ENCODE assay signal across 11 cellular contexts in genomic region chr19:43450545-43450997, GRCh38. TPM values are rescaled to one million over a fixed set of nuclear protein-coding genes. Genes with fewer than 3 reads are reported as not detected.
A peak's percentile ranks its signal among the peaks of the same experiment; 100 is the strongest.
DNase-seq lines count a peak whose midpoint lies in the region; ATAC-seq and TF ChIP-seq lines count a peak whose summit lies in the region.
"Had no signal": no experiment of that assay in that cellular context is flagged by ENCODE, and none has a peak within 500 bp of the region (broad histone marks: within the 10 kb centered on the region; RNA-seq: fewer than 3 reads in every experiment).

No MANE protein-coding gene starts in this region.

- H3K9me3 ChIP-seq in breast epithelium (no peaks in the 10 kb centered on the region), thymus (ENCODE audit: control insufficient read depth) (no peaks in the 10 kb centered on the region)
- H3K9me3 ChIP-seq: SK-N-SH had no signal

- H3K36me3 ChIP-seq in breast epithelium (no peaks in the 10 kb centered on the region), thymus (ENCODE audit: control insufficient read depth, insufficient read depth) (no peaks in the 10 kb centered on the region)

- H3K9me3 Mint-ChIP-seq in MCF 10A (ENCODE audit: unreplicated experiment) = peaks cover 6% of the 10 kb centered on the region
- H3K9me3 Mint-ChIP-seq: effector memory CD8-positive, alpha-beta T cell had no signal

- peaks cover 16% of the 10 kb centered on the region for H3K4me1 Mint-ChIP-seq in MCF 10A (ENCODE audit: insufficient read depth, unreplicated experiment)

- TF ChIP-seq CTCF in breast epithelium (IDR thresholded peaks at IDR 0.05) (no peak), MCF 10A (IDR thresholded peaks at IDR 0.05; ENCODE audit: unreplicated experiment) (no peak)

- no peaks in the 10 kb centered on the region for H3K36me3 Mint-ChIP-seq in MCF 10A (ENCODE audit: insufficient read depth, unreplicated experiment)
- H3K36me3 Mint-ChIP-seq: activated naive CD8-positive, alpha-beta T cell treated with anti-CD3 and anti-CD28 coated beads, Interleukin-2, amount 10 ng/mL, durations not matched to agents 7 days and 5 days had no signal

- 59% methylated on average over 2 of the region's 2 CpGs for WGBS in thymus

- H3K27me3 ChIP-seq in breast epithelium (no peaks in the 10 kb centered on the region), thymus (ENCODE audit: control insufficient read depth, insufficient read depth) (no peaks in the 10 kb centered on the region)

- no peak for TF ChIP-seq POLR2A in breast epithelium (IDR thresholded peaks at IDR 0.05)

- BruUV-seq in MCF 10A (replicated peaks; lab: Mats Ljungman, UMichigan) = no TSS peak

- DNase-seq in breast epithelium (ENCODE audit: low spot score in 2 of 2) = no peak
- DNase-seq in MCF 10A (ENCODE audit: unreplicated experiment) = no peak
- DNase-seq in fibroblast of gingiva (ENCODE audit: low read depth) = peak; percentile 66
- no peak for DNase-seq in Ammon's horn (ENCODE audit: low spot score)
- DNase-seq: activated CD4-positive, alpha-beta T cell treated with anti-CD3 and anti-CD28 coated beads, Interleukin-2, amount 50 U/mL, for 1 hour; activated naive CD8-positive, alpha-beta T cell treated with anti-CD3 and anti-CD28 coated beads, Interleukin-2, amount 10 ng/mL, durations not matched to agents 7 days and 5 days; effector memory CD8-positive, alpha-beta T cell; NCI-H1436; SK-N-SH had no signal

- intact Hi-C loops in breast epithelium (cut with DNase I; ENCODE audit: low total_unique reads) (no loop called here), MCF 10A (cut with micrococcal nuclease) (no loop called here)

- CTCF ChIA-PET in MCF 10A (lab: Yijun Ruan, JAX) = interaction anchor here (0.6 to 1.5 kb wide), 7 partner anchors 18 to 261 kb away, joined by 3 to 5 read pairs (median 3); no protein-coding TSS in a partner anchor

- no peak for ATAC-seq in GM21529 (IDR thresholded peaks at IDR 0.05; ENCODE audit: unreplicated experiment)
- ATAC-seq: effector memory CD8-positive, alpha-beta T cell had no signal

- no peaks in the 10 kb centered on the region for H3K27me3 Mint-ChIP-seq in MCF 10A (ENCODE audit: insufficient read depth, unreplicated experiment)
- H3K27me3 Mint-ChIP-seq: activated naive CD8-positive, alpha-beta T cell treated with anti-CD3 and anti-CD28 coated beads, Interleukin-2, amount 10 ng/mL, durations not matched to agents 7 days and 5 days had no signal

- H3K27ac ChIP-seq in breast epithelium (peak overlapping the region; percentile 38 to 41), thymus (ENCODE audit: low read depth) (peak overlapping the region; percentile 31)

- no peak overlapping the region for H3K4me3 Mint-ChIP-seq in MCF 10A (ENCODE audit: unreplicated experiment)
- H3K4me3 Mint-ChIP-seq: activated naive CD8-positive, alpha-beta T cell treated with anti-CD3 and anti-CD28 coated beads, Interleukin-2, amount 10 ng/mL, durations not matched to agents 7 days and 5 days; effector memory CD8-positive, alpha-beta T cell had no signal

- H3K4me3 ChIP-seq in breast epithelium (no peak overlapping the region), thymus (ENCODE audit: low read length) (no peak overlapping the region)

- POLR2A ChIA-PET in MCF 10A (lab: Yijun Ruan, JAX) = interaction anchor here (0.9 to 1.4 kb wide), 4 partner anchors 13 to 74 kb away, joined by 3 to 6 read pairs (median 4); partner anchors contain the start of gene PHLDB3

- no peaks in the 10 kb centered on the region for H3K4me1 ChIP-seq in breast epithelium
- no peaks in the 10 kb centered on the region for H3K4me1 ChIP-seq in thymus (ENCODE audit: control insufficient read depth, insufficient read depth, low read length)

- H3K27ac Mint-ChIP-seq in MCF 10A (ENCODE audit: low read depth, unreplicated experiment) = no peak overlapping the region
- H3K27ac Mint-ChIP-seq: activated naive CD8-positive, alpha-beta T cell treated with anti-CD3 and anti-CD28 coated beads, Interleukin-2, amount 10 ng/mL, durations not matched to agents 7 days and 5 days; effector memory CD8-positive, alpha-beta T cell had no signal

RNA-seq across cellular contexts. Expression of gene LYPD3, which starts 14.8 kb away (rescaled TPM):
- total RNA-seq in breast epithelium = 10 to 100 TPM in 1 of 3 donors, 1 to 10 TPM in 1, not detected in 1; 5.2 to 17.6 TPM
- 2.5 and 3.1 TPM in 2 replicates for total RNA-seq in MCF 10A (2022)
- 34.2 TPM for polyA plus RNA-seq in thymus

RNA-seq across cellular contexts. Expression of gene TEX101, which starts 35.9 kb away (rescaled TPM):
- total RNA-seq in breast epithelium (not detected), MCF 10A (2022) (not detected in 2 replicates)
- 0.18 TPM for polyA plus RNA-seq in thymus
- total RNA-seq: activated naive CD8-positive, alpha-beta T cell treated with anti-CD3 and anti-CD28 coated beads, Interleukin-2, amount 10 ng/mL, durations not matched to agents 7 days and 5 days had no signal

RNA-seq across cellular contexts. Expression of gene PHLDB3, which starts 54.0 kb away (rescaled TPM):
- 10 to 100 TPM in 2 of 3 donors, 1 to 10 TPM in 1; 7.5 to 19.5 (median 15.1) TPM for total RNA-seq in breast epithelium
- 9.9 and 11.8 TPM in 2 replicates for total RNA-seq in MCF 10A (2022)
- polyA plus RNA-seq in thymus = 37.9 TPM
